In the genomic region with DNA sequence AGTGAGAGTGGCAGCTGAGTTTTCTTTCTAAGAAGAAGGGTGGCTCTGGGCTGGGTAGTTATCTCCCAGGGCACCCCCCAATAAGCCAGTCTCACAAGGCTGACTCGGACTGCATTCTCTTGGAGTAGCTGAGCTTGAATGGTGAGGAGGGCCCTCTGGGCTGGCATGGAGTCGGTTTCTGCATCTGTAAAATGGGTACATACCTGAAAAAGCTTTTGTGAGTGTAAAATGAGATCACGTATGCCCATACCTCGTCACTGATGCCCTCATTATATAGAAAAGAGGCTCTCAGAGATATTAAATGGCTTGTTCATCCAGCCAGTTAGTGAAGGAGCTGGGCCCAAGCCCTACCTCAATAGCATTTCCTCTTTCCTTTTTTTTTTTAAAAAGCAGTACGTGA, we compare ENCODE assay signal across 1 cellular context.
A peak's percentile ranks its signal among the peaks of the same experiment; 100 is the strongest.
TF ChIP-seq lines count a peak whose summit lies in the region.

No MANE protein-coding gene starts in this region.

TF ChIP-seq in K562, 482 proteins besides CTCF, POLR2A, EP300 and RAD21 (continued from another document):
- TF ChIP-seq RBM25 (IDR thresholded peaks at IDR 0.05; ENCODE audit: low read depth, low read length, severe bottlenecking) = peak; percentile 89
- TF ChIP-seq BCOR (IDR thresholded peaks at IDR 0.05) = peak; percentile 50; the same call in 1 of the 2 replicates
